In genomic region chr11:103609117-103610066, GRCh38 we compare ENCODE assay signal across 10 cellular contexts.
A peak's percentile ranks its signal among the peaks of the same experiment; 100 is the strongest.
DNase-seq lines count a peak whose midpoint lies in the region; ATAC-seq, FAIRE-seq and TF ChIP-seq lines count a peak whose summit lies in the region.
"Had no signal": no experiment of that assay in that cellular context is flagged by ENCODE, and none has a peak within 500 bp of the region (broad histone marks: within the 10 kb centered on the region; RNA-seq: fewer than 3 reads in every experiment).

No MANE protein-coding gene starts in this region.

- H2BK120ac ChIP-seq in mesenchymal stem cell (ENCODE audit: low read depth, low read length), result peak overlapping the region; percentile 23

- H2AFZ ChIP-seq in mesenchymal stem cell (ENCODE audit: low read depth, low read length), result no peak overlapping the region

- peak overlapping the region in 1 of 2 experiments; percentile 66 for H2BK12ac ChIP-seq in mesenchymal stem cell (ENCODE audit: low read length in 2 of 2)

- H3K4ac ChIP-seq in mesenchymal stem cell (ENCODE audit: low read depth in 1 of 2, low read length in 2 of 2), result no peak overlapping the region

- FAIRE-seq in HTR-8/SVneo (lab: Jason Lieb, UNC) (peak; percentile 96), GM19239 (lab: Jason Lieb, UNC) (no peak)

- ATAC-seq in stimulated activated naive CD8-positive, alpha-beta T cell treated with anti-CD3 and anti-CD28 coated beads, Interleukin-15, amount 100 ng/mL, for 72 hours, result no peak

- peak overlapping the region; percentile 8 for H2AK5ac ChIP-seq in mesenchymal stem cell (ENCODE audit: low read length, severe bottlenecking)

- no peaks in the 10 kb centered on the region for H3K9me3 ChIP-seq in mesenchymal stem cell (ENCODE audit: control insufficient read depth, low read length)

- H3K79me1 ChIP-seq in mesenchymal stem cell (replicated peaks; ENCODE audit: low read length, poor library complexity, severe bottlenecking), result no peaks in the 10 kb centered on the region

- H3K27ac ChIP-seq in mesenchymal stem cell (ENCODE audit: low read length, poor library complexity, severe bottlenecking), result peak overlapping the region; percentile 85

- H3K36me3 ChIP-seq in mesenchymal stem cell (ENCODE audit: control insufficient read depth in 1 of 2, insufficient read depth in 2 of 2, low read depth in 1 of 2, low read length in 2 of 2), result no peaks in the 10 kb centered on the region

- H4K8ac ChIP-seq in mesenchymal stem cell (ENCODE audit: low read length), result no peak overlapping the region

- peaks cover 5% of the 10 kb centered on the region for H3K9me3 Mint-ChIP-seq in Calu3 (ENCODE audit: low read depth, unreplicated experiment)
- peaks cover 0 to 6% of the 10 kb centered on the region in 2 donors for H3K9me3 Mint-ChIP-seq in stimulated activated naive CD8-positive, alpha-beta T cell treated with anti-CD3 and anti-CD28 coated beads, Interleukin-15, amount 100 ng/mL, for 72 hours
- H3K9me3 Mint-ChIP-seq: central memory CD8-positive, alpha-beta T cell had no signal

- no peaks in the 10 kb centered on the region for H3K27me3 ChIP-seq in mesenchymal stem cell (ENCODE audit: control insufficient read depth in 1 of 2, insufficient read depth in 1 of 2, low read length in 2 of 2)

- CTCF ChIA-PET in Calu3 (lab: Charles Lee), result interaction anchor here (0.7 to 1.4 kb wide), 5 partner anchors 11 to 834 kb away, joined by 3 to 4 read pairs (median 3); no protein-coding TSS in a partner anchor

- H4K91ac ChIP-seq in mesenchymal stem cell (ENCODE audit: low read length), result peak overlapping the region; percentile 40

- peak overlapping the region; percentile 1 for H3K9ac ChIP-seq in mesenchymal stem cell (ENCODE audit: low read length)

- no peak overlapping the region for H3K27ac Mint-ChIP-seq in Calu3 (ENCODE audit: unreplicated experiment)
- H3K27ac Mint-ChIP-seq in stimulated activated naive CD8-positive, alpha-beta T cell treated with anti-CD3 and anti-CD28 coated beads, Interleukin-15, amount 100 ng/mL, for 72 hours, result no peak overlapping the region

- peak overlapping the region; percentile 69 for H2BK5ac ChIP-seq in mesenchymal stem cell (ENCODE audit: low read depth, low read length, poor library complexity, severe bottlenecking)

- peaks cover 11% of the 10 kb centered on the region for H3K4me1 Mint-ChIP-seq in Calu3 (ENCODE audit: low read depth, unreplicated experiment)
- H3K4me1 Mint-ChIP-seq in stimulated activated naive CD8-positive, alpha-beta T cell treated with anti-CD3 and anti-CD28 coated beads, Interleukin-15, amount 100 ng/mL, for 72 hours, result no peaks in the 10 kb centered on the region
- H3K4me1 Mint-ChIP-seq: central memory CD8-positive, alpha-beta T cell had no signal

- intact Hi-C loops in Calu3 (cut with micrococcal nuclease; ENCODE audit: unreplicated experiment), result no loop called here

- H3K4me1 ChIP-seq in mesenchymal stem cell (ENCODE audit: control insufficient read depth, insufficient read depth, low read depth, low read length), result peaks cover 9% of the 10 kb centered on the region

- no peak overlapping the region for H3K4me3 Mint-ChIP-seq in Calu3 (ENCODE audit: low read depth, unreplicated experiment)
- H3K4me3 Mint-ChIP-seq in stimulated activated naive CD8-positive, alpha-beta T cell treated with anti-CD3 and anti-CD28 coated beads, Interleukin-15, amount 100 ng/mL, for 72 hours, result no peak overlapping the region
- H3K4me3 Mint-ChIP-seq: central memory CD8-positive, alpha-beta T cell had no signal

- DNase-seq in Calu3, result peak; percentile 50
- DNase-seq in HTR-8/SVneo (ENCODE audit: insufficient read length, low spot score), result peak; percentile 88
- peak; percentile 95 for DNase-seq in astrocyte of the hippocampus (ENCODE audit: low read depth, low spot score)
- DNase-seq in mesenchymal stem cell, result peak; percentile 95
- DNase-seq in stimulated activated naive CD8-positive, alpha-beta T cell treated with anti-CD3 and anti-CD28 coated beads, Interleukin-15, amount 100 ng/mL, for 72 hours, result no peak
- DNase-seq in GM19239 (ENCODE audit: insufficient read length, low spot score), result no peak
- DNase-seq in NCI-H2196 treated with DMSO at 0.1 percent for 48 hours (lab: John Stamatoyannopoulos, UW; ENCODE audit: unreplicated experiment), result no peak
- no peak for DNase-seq in NCI-H1694 treated with DMSO at 0.1 percent for 48 hours (lab: John Stamatoyannopoulos, UW)
- DNase-seq: stimulated activated naive CD4-positive, alpha-beta T cell had no signal

- H2BK15ac ChIP-seq in mesenchymal stem cell (ENCODE audit: low read depth, poor library complexity, severe bottlenecking), result no peak overlapping the region

- peak overlapping the region in 1 of 2 experiments; percentile 52 for H3K18ac ChIP-seq in mesenchymal stem cell (ENCODE audit: low read depth in 1 of 2, low read length in 2 of 2)

- no TSS peak for BruUV-seq in Calu3 (replicated peaks; lab: Mats Ljungman, UMichigan)

- H3K36me3 Mint-ChIP-seq in Calu3 (ENCODE audit: insufficient read depth, unreplicated experiment), result no peaks in the 10 kb centered on the region

- H3K4me3 ChIP-seq in mesenchymal stem cell (ENCODE audit: insufficient read depth in 1 of 2, low read depth in 1 of 2, low read length in 2 of 2), result no peak overlapping the region

- TF ChIP-seq CTCF in Calu3 (IDR thresholded peaks at IDR 0.05; ENCODE audit: unreplicated experiment), result peak; percentile 46

- H3K27me3 Mint-ChIP-seq in Calu3 (ENCODE audit: unreplicated experiment), result no peaks in the 10 kb centered on the region
- H3K27me3 Mint-ChIP-seq in stimulated activated naive CD8-positive, alpha-beta T cell treated with anti-CD3 and anti-CD28 coated beads, Interleukin-15, amount 100 ng/mL, for 72 hours, result peaks cover 23% of the 10 kb centered on the region

- H3K14ac ChIP-seq in mesenchymal stem cell (ENCODE audit: low read length in 2 of 2), result no peak overlapping the region

- no peak overlapping the region for H3K23ac ChIP-seq in mesenchymal stem cell (ENCODE audit: low read length in 2 of 2)

- no peak overlapping the region for H3K4me2 ChIP-seq in mesenchymal stem cell (ENCODE audit: low read length, poor library complexity, severe bottlenecking)

- 41% methylated on average over 2 of the region's 2 CpGs for WGBS in mesenchymal stem cell

Comparison
In these comparisons a context has a peak if more than half of its experiments do, and no peak if none do; other contexts are left out.
1. DNase-seq: peak in Calu3 (single experiment), HTR-8/SVneo (single experiment), astrocyte of the hippocampus (single experiment) and mesenchymal stem cell (single experiment); none in stimulated activated naive CD8-positive, alpha-beta T cell treated with anti-CD3 and anti-CD28 coated beads, Interleukin-15, amount 100 ng/mL, for 72 hours (0 of 2), GM19239 (single experiment), NCI-H2196 treated with DMSO at 0.1 percent for 48 hours (single experiment) and NCI-H1694 treated with DMSO at 0.1 percent for 48 hours (single experiment).